ENCODE assay signal across 1 cellular context in the genomic region with DNA sequence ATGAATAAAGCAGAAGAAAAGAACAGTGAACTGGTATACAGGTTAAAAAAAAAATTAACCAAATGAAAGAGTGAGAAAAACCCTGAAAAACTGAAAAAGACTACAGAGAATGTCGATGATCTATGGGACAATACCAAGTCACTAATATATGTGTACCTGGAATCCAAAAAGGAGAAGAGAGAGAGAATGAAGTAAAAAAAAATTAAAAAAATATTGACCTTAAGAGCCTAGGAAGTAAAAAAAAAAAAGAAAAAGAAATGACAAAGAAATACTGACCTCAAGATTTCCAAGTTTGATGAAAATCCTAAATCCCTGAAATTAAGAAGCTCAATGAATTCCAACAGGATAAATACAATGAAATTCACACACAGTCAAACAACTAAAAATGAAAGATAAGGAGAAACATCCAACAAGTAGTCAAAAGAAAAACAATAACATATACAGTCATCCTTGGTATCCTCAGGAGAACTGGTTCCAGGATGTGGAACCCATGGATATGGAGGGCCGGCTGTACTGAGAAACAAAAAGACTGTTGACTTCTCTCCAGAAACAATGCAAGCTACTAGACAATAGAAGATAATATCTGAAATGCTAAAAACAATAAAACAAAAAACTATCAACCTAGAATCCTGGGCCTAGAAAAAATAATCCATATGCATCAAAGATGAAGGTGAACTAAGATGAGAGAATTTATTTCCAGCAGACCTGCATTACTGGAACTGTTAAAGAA.
TF ChIP-seq lines count a peak whose summit lies in the region.

No MANE protein-coding gene starts in this region.

TF ChIP-seq in K562, 482 proteins besides CTCF, POLR2A, EP300 and RAD21 (continued from another document and continues in another):
- TF ChIP-seq, protein P1, sequence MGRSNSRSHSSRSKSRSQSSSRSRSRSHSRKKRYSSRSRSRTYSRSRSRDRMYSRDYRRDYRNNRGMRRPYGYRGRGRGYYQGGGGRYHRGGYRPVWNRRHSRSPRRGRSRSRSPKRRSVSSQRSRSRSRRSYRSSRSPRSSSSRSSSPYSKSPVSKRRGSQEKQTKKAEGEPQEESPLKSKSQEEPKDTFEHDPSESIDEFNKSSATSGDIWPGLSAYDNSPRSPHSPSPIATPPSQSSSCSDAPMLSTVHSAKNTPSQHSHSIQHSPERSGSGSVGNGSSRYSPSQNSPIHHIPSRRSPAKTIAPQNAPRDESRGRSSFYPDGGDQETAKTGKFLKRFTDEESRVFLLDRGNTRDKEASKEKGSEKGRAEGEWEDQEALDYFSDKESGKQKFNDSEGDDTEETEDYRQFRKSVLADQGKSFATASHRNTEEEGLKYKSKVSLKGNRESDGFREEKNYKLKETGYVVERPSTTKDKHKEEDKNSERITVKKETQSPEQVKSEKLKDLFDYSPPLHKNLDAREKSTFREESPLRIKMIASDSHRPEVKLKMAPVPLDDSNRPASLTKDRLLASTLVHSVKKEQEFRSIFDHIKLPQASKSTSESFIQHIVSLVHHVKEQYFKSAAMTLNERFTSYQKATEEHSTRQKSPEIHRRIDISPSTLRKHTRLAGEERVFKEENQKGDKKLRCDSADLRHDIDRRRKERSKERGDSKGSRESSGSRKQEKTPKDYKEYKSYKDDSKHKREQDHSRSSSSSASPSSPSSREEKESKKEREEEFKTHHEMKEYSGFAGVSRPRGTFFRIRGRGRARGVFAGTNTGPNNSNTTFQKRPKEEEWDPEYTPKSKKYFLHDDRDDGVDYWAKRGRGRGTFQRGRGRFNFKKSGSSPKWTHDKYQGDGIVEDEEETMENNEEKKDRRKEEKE (IDR thresholded peaks at IDR 0.05; ENCODE audit: borderline replicate concordance in 1 of 2, control insufficient read depth in 1 of 2, low read depth in 2 of 2, low read length in 1 of 2), result no peak
- TF ChIP-seq ARNT (IDR thresholded peaks at IDR 0.05) (peak in 1 of 2 experiments; percentile 89; a peak in 3 of 4 replicates), ELF4 (CRISPR knock-in tag; IDR thresholded peaks at IDR 0.05) (0 out of 2 replicates have a peak, but pooled peaks have one; percentile 43), RB1 (IDR thresholded peaks at IDR 0.05; ENCODE audit: low read depth) (no peak), ILF3 (IDR thresholded peaks at IDR 0.05; ENCODE audit: borderline replicate concordance) (no peak), MTA1 (IDR thresholded peaks at IDR 0.05; ENCODE audit: borderline replicate concordance) (0 out of 2 replicates have a peak, but pooled peaks have one; percentile 20), NR2C1 (IDR thresholded peaks at IDR 0.05) (0 out of 2 replicates have a peak, but pooled peaks have one; percentile 1), NR2C1 (tag; IDR thresholded peaks at IDR 0.05) (no peak), NFATC3 (IDR thresholded peaks at IDR 0.05) (peak; percentile 76; the same call in 1 of the 2 replicates), SLC30A9 (CRISPR knock-in tag; IDR thresholded peaks at IDR 0.05) (no peak), ZNF316 (IDR thresholded peaks at IDR 0.05) (0 out of 2 replicates have a peak, but pooled peaks have one; percentile 13), CC2D1A (IDR thresholded peaks at IDR 0.05) (peak; percentile 13; the same call in 1 of the 2 replicates), GATA2 (CRISPR knock-in tag; IDR thresholded peaks at IDR 0.05) (no peak; the same call in 1 of the 2 replicates), NFIX (CRISPR knock-in tag; IDR thresholded peaks at IDR 0.05; ENCODE audit: low read depth) (no peak), NCOA4 (IDR thresholded peaks at IDR 0.05; ENCODE audit: partially characterized antibody) (peak; percentile 75), SAFB2 (IDR thresholded peaks at IDR 0.05; ENCODE audit: borderline replicate concordance, low read depth, low read length, severe bottlenecking) (no peak), THRAP3 (IDR thresholded peaks at IDR 0.05; ENCODE audit: borderline replicate concordance) (no peak; the same call in 1 of the 2 replicates), PHB2 (IDR thresholded peaks at IDR 0.05; ENCODE audit: low read depth) (peak; percentile 67), CBX5 (IDR thresholded peaks at IDR 0.05; ENCODE audit: borderline replicate concordance, low read depth) (peak; percentile 98), HDAC1 (IDR thresholded peaks at IDR 0.05) (0 out of 4 replicates have a peak, but pooled peaks of 1 of the 2 experiments have one; percentile 26), ESRRA (IDR thresholded peaks at IDR 0.05; ENCODE audit: borderline replicate concordance, low read depth) (no peak), BACH1 (tag; IDR thresholded peaks at IDR 0.05) (no peak), MAFK (IDR thresholded peaks at IDR 0.05; ENCODE audit: low read length) (no peak), ZNF121 (CRISPR knock-in tag; conservative IDR thresholded peaks at IDR 0.05) (no peak), TBL1XR1 (IDR thresholded peaks at IDR 0.05; ENCODE audit: low read length in 2 of 2) (no peak), SMARCA5 (IDR thresholded peaks at IDR 0.05) (peak; percentile 47; the same call in 1 of the 2 replicates), SMARCE1 (IDR thresholded peaks at IDR 0.05) (no peak; the same call in 1 of the 2 replicates), DACH1 (IDR thresholded peaks at IDR 0.05; ENCODE audit: partially characterized antibody) (no peak), ZNF134 (CRISPR knock-in tag; conservative IDR thresholded peaks at IDR 0.05) (no peak), CSDE1 (IDR thresholded peaks at IDR 0.05) (peak in 1 of 2 experiments; percentile 82; a peak in 1 of 4 replicates), CEBPG (CRISPR knock-in tag; IDR thresholded peaks at IDR 0.05) (no peak), CEBPG (tag; conservative IDR thresholded peaks at IDR 0.05 in 1 of 2, IDR thresholded peaks at IDR 0.05 in 1 of 2) (no peak), HNRNPK (IDR thresholded peaks at IDR 0.05; ENCODE audit: low read depth, low read length, poor library complexity, severe bottlenecking) (no peak), NBN (IDR thresholded peaks at IDR 0.05; ENCODE audit: low read depth) (peak; percentile 56; the same call in 1 of the 2 replicates), MAFG (tag; conservative IDR thresholded peaks at IDR 0.05) (no peak), NFE2 (IDR thresholded peaks at IDR 0.05; ENCODE audit: low read depth) (no peak)
- TF ChIP-seq, protein P2, sequence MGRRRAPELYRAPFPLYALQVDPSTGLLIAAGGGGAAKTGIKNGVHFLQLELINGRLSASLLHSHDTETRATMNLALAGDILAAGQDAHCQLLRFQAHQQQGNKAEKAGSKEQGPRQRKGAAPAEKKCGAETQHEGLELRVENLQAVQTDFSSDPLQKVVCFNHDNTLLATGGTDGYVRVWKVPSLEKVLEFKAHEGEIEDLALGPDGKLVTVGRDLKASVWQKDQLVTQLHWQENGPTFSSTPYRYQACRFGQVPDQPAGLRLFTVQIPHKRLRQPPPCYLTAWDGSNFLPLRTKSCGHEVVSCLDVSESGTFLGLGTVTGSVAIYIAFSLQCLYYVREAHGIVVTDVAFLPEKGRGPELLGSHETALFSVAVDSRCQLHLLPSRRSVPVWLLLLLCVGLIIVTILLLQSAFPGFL (CRISPR knock-in tag; IDR thresholded peaks at IDR 0.05), result no peak
- TF ChIP-seq, protein P3, sequence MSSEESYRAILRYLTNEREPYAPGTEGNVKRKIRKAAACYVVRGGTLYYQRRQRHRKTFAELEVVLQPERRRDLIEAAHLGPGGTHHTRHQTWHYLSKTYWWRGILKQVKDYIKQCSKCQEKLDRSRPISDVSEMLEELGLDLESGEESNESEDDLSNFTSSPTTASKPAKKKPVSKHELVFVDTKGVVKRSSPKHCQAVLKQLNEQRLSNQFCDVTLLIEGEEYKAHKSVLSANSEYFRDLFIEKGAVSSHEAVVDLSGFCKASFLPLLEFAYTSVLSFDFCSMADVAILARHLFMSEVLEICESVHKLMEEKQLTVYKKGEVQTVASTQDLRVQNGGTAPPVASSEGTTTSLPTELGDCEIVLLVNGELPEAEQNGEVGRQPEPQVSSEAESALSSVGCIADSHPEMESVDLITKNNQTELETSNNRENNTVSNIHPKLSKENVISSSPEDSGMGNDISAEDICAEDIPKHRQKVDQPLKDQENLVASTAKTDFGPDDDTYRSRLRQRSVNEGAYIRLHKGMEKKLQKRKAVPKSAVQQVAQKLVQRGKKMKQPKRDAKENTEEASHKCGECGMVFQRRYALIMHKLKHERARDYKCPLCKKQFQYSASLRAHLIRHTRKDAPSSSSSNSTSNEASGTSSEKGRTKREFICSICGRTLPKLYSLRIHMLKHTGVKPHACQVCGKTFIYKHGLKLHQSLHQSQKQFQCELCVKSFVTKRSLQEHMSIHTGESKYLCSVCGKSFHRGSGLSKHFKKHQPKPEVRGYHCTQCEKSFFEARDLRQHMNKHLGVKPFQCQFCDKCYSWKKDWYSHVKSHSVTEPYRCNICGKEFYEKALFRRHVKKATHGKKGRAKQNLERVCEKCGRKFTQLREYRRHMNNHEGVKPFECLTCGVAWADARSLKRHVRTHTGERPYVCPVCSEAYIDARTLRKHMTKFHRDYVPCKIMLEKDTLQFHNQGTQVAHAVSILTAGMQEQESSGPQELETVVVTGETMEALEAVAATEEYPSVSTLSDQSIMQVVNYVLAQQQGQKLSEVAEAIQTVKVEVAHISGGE (CRISPR knock-in tag; IDR thresholded peaks at IDR 0.05), result no peak
- TF ChIP-seq, protein P4, sequence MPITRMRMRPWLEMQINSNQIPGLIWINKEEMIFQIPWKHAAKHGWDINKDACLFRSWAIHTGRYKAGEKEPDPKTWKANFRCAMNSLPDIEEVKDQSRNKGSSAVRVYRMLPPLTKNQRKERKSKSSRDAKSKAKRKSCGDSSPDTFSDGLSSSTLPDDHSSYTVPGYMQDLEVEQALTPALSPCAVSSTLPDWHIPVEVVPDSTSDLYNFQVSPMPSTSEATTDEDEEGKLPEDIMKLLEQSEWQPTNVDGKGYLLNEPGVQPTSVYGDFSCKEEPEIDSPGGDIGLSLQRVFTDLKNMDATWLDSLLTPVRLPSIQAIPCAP (CRISPR knock-in tag; IDR thresholded peaks at IDR 0.05; ENCODE audit: borderline replicate concordance), result no peak
- TF ChIP-seq, protein P5, sequence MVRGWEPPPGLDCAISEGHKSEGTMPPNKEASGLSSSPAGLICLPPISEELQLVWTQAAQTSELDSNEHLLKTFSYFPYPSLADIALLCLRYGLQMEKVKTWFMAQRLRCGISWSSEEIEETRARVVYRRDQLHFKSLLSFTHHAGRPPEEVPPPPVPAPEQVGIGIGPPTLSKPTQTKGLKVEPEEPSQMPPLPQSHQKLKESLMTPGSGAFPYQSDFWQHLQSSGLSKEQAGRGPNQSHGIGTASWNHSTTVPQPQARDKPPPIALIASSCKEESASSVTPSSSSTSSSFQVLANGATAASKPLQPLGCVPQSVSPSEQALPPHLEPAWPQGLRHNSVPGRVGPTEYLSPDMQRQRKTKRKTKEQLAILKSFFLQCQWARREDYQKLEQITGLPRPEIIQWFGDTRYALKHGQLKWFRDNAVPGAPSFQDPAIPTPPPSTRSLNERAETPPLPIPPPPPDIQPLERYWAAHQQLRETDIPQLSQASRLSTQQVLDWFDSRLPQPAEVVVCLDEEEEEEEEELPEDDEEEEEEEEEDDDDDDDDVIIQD (CRISPR knock-in tag; IDR thresholded peaks at IDR 0.05), result no peak
- TF ChIP-seq, protein P6, sequence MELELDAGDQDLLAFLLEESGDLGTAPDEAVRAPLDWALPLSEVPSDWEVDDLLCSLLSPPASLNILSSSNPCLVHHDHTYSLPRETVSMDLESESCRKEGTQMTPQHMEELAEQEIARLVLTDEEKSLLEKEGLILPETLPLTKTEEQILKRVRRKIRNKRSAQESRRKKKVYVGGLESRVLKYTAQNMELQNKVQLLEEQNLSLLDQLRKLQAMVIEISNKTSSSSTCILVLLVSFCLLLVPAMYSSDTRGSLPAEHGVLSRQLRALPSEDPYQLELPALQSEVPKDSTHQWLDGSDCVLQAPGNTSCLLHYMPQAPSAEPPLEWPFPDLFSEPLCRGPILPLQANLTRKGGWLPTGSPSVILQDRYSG (tag; conservative IDR thresholded peaks at IDR 0.05; ENCODE audit: low read depth), result no peak
- TF ChIP-seq, protein P7, sequence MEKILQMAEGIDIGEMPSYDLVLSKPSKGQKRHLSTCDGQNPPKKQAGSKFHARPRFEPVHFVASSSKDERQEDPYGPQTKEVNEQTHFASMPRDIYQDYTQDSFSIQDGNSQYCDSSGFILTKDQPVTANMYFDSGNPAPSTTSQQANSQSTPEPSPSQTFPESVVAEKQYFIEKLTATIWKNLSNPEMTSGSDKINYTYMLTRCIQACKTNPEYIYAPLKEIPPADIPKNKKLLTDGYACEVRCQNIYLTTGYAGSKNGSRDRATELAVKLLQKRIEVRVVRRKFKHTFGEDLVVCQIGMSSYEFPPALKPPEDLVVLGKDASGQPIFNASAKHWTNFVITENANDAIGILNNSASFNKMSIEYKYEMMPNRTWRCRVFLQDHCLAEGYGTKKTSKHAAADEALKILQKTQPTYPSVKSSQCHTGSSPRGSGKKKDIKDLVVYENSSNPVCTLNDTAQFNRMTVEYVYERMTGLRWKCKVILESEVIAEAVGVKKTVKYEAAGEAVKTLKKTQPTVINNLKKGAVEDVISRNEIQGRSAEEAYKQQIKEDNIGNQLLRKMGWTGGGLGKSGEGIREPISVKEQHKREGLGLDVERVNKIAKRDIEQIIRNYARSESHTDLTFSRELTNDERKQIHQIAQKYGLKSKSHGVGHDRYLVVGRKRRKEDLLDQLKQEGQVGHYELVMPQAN (IDR thresholded peaks at IDR 0.05; ENCODE audit: borderline replicate concordance), result peak; percentile 65; the same call in 1 of the 2 replicates
- TF ChIP-seq, protein P8, sequence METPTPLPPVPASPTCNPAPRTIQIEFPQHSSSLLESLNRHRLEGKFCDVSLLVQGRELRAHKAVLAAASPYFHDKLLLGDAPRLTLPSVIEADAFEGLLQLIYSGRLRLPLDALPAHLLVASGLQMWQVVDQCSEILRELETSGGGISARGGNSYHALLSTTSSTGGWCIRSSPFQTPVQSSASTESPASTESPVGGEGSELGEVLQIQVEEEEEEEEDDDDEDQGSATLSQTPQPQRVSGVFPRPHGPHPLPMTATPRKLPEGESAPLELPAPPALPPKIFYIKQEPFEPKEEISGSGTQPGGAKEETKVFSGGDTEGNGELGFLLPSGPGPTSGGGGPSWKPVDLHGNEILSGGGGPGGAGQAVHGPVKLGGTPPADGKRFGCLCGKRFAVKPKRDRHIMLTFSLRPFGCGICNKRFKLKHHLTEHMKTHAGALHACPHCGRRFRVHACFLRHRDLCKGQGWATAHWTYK (CRISPR knock-in tag; IDR thresholded peaks at IDR 0.05), result no peak
- TF ChIP-seq, protein P9, sequence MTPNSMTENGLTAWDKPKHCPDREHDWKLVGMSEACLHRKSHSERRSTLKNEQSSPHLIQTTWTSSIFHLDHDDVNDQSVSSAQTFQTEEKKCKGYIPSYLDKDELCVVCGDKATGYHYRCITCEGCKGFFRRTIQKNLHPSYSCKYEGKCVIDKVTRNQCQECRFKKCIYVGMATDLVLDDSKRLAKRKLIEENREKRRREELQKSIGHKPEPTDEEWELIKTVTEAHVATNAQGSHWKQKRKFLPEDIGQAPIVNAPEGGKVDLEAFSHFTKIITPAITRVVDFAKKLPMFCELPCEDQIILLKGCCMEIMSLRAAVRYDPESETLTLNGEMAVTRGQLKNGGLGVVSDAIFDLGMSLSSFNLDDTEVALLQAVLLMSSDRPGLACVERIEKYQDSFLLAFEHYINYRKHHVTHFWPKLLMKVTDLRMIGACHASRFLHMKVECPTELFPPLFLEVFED (CRISPR knock-in tag; conservative IDR thresholded peaks at IDR 0.05), result peak; percentile 75; the same call in 1 of the 2 replicates
- TF ChIP-seq, protein P10, sequence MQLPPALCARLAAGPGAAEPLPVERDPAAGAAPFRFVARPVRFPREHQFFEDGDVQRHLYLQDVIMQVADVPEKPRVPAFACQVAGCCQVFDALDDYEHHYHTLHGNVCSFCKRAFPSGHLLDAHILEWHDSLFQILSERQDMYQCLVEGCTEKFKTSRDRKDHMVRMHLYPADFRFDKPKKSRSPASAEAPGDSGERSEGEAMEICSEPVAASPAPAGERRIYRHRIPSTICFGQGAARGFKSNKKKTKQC (CRISPR knock-in tag; IDR thresholded peaks at IDR 0.05), result no peak
